ENCODE assay signal across 21 cellular contexts in the genomic region with DNA sequence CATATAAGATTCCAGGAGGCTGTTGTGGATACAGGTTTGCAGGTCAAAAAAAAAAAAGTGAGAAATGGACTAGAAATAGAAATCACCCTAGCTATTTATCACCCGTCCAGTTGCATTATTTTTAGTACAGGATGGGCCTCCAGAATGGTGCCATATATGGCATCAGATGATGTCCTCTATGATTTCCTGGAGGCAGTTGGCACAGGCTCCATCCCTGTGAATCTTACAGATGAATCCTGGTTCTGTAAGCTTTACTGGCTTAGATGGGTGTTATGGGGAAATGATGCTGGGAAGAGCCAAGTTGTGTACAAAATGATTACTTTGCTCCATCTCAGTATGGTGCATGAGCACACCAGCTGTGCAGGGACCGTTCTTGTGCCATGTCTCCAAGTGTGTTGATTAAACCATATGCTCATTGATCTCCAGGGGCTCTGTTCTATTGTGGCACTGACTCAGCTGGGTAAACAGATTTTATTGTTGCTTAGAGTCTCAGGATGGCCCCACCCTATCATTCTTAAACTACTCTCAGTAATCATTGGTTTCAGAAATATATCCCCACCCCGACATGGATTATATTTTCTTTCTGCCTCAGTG.
A peak's percentile ranks its signal among the peaks of the same experiment; 100 is the strongest.
DNase-seq lines count a peak whose midpoint lies in the region; ATAC-seq, FAIRE-seq and TF ChIP-seq lines count a peak whose summit lies in the region.
"Had no signal": no experiment of that assay in that cellular context is flagged by ENCODE, and none has a peak within 500 bp of the region (broad histone marks: within the 10 kb centered on the region; RNA-seq: fewer than 3 reads in every experiment).

No MANE protein-coding gene starts in this region.

- DNase-seq in NCI-H2227 (lab: John Stamatoyannopoulos, UW; ENCODE audit: unreplicated experiment), result peak; percentile 8
- DNase-seq in NCI-H2227 treated with DMSO at 0.1 percent for 48 hours (lab: John Stamatoyannopoulos, UW), result no peak
- peak; percentile 65 for DNase-seq in NCI-H1694 (lab: John Stamatoyannopoulos, UW)
- peak; percentile 23 for DNase-seq in WERI-Rb-1
- peak; percentile 68 for DNase-seq in small intestine
- no peak for DNase-seq in T-cell
- no peak for DNase-seq in AG08395 (ENCODE audit: low spot score)
- DNase-seq: activated gamma-delta T cell treated with Interleukin-2 at 50 U/mL for 16 hours; amniotic stem cell; DMS79; erythroblast; stimulated activated CD4-positive, alpha-beta T cell treated with anti-CD3 and anti-CD28 coated beads, Interleukin-2, amount 100 ng/mL, for 48 hours; stimulated activated naive CD8-positive, alpha-beta T cell treated with anti-CD3 and anti-CD28 coated beads, Interleukin-15, amount 100 ng/mL, for 72 hours; upper lobe of right lung had no signal

- no peaks in the 10 kb centered on the region for H3K4me1 ChIP-seq in small intestine (ENCODE audit: control insufficient read depth in 2 of 2, insufficient read depth in 1 of 2, low read depth in 1 of 2, low read length in 1 of 2)
- H3K4me1 ChIP-seq: gastroesophageal sphincter, upper lobe of right lung had no signal

- H3K36me3 ChIP-seq in WERI-Rb-1, result no peaks in the 10 kb centered on the region
- no peaks in the 10 kb centered on the region for H3K36me3 ChIP-seq in small intestine (ENCODE audit: control insufficient read depth in 2 of 2, insufficient read depth in 2 of 2, low read length in 2 of 2)
- H3K36me3 ChIP-seq: gastroesophageal sphincter, upper lobe of right lung had no signal

- H3K27ac Mint-ChIP-seq in T-cell, result no peak overlapping the region
- H3K27ac Mint-ChIP-seq: stimulated activated naive CD8-positive, alpha-beta T cell treated with anti-CD3 and anti-CD28 coated beads, Interleukin-15, amount 100 ng/mL, for 72 hours had no signal

- no peaks in the 10 kb centered on the region for H3K36me3 Mint-ChIP-seq in T-cell

- no peak for FAIRE-seq in small intestine (lab: Jason Lieb, UNC)
- FAIRE-seq: HepG2 had no signal

- no peaks in the 10 kb centered on the region for H3K9me3 ChIP-seq in WERI-Rb-1 (ENCODE audit: severe bottlenecking)
- no peaks in the 10 kb centered on the region for H3K9me3 ChIP-seq in small intestine (ENCODE audit: control insufficient read depth, low read depth)
- H3K9me3 ChIP-seq: gastroesophageal sphincter, upper lobe of right lung had no signal

- H3K4me3 Mint-ChIP-seq in T-cell, result no peak overlapping the region
- H3K4me3 Mint-ChIP-seq: stimulated activated naive CD8-positive, alpha-beta T cell treated with anti-CD3 and anti-CD28 coated beads, Interleukin-15, amount 100 ng/mL, for 72 hours had no signal

- 32 to 55% (median 48%) methylated on average over 3 of the region's 3 CpGs for WGBS in small intestine, 3 donors

- no peaks in the 10 kb centered on the region for H3K27me3 ChIP-seq in WERI-Rb-1 (ENCODE audit: insufficient read depth, low read depth, severe bottlenecking)
- H3K27me3 ChIP-seq in small intestine (ENCODE audit: control insufficient read depth in 2 of 2, insufficient read depth in 2 of 2, low read length in 2 of 2), result no peaks in the 10 kb centered on the region
- H3K27me3 ChIP-seq: gastroesophageal sphincter, upper lobe of right lung had no signal

- no peak for TF ChIP-seq CTCF in WERI-Rb-1 (IDR thresholded peaks at IDR 0.05; ENCODE audit: low read depth, low read length)

- POLR2A ChIA-PET in T-cell (lab: Charles Lee), result no interaction called here

- H3K9me3 Mint-ChIP-seq in T-cell, result peaks cover 0 to 20% (median 0%) of the 10 kb centered on the region in 3 donors

- CTCF ChIA-PET in T-cell (lab: Charles Lee), result no interaction called here

- ATAC-seq in GM19395 (IDR thresholded peaks at IDR 0.05; ENCODE audit: unreplicated experiment), result no peak
- no peak for ATAC-seq in T-cell (replicated peaks in 1 of 4)
- ATAC-seq: gastroesophageal sphincter; HCT116; HepG2; stimulated activated naive CD8-positive, alpha-beta T cell treated with anti-CD3 and anti-CD28 coated beads, Interleukin-15, amount 100 ng/mL, for 72 hours; upper lobe of right lung had no signal

- H3K27ac ChIP-seq in WERI-Rb-1, result no peak overlapping the region
- no peak overlapping the region for H3K27ac ChIP-seq in small intestine (ENCODE audit: low read depth in 1 of 2, low read length in 1 of 2)
- H3K27ac ChIP-seq: C4-2B, gastroesophageal sphincter, RWPE1, skin epidermis, upper lobe of right lung had no signal

- H3K27me3 Mint-ChIP-seq in T-cell, result no peaks in the 10 kb centered on the region
- H3K27me3 Mint-ChIP-seq: stimulated activated naive CD8-positive, alpha-beta T cell treated with anti-CD3 and anti-CD28 coated beads, Interleukin-15, amount 100 ng/mL, for 72 hours had no signal

- H3K4me1 Mint-ChIP-seq in T-cell, result no peaks in the 10 kb centered on the region
- H3K4me1 Mint-ChIP-seq: stimulated activated naive CD8-positive, alpha-beta T cell treated with anti-CD3 and anti-CD28 coated beads, Interleukin-15, amount 100 ng/mL, for 72 hours had no signal

- H3K4me3 ChIP-seq in WERI-Rb-1 (ENCODE audit: low read depth, low read length), result no peak overlapping the region
- H3K4me3 ChIP-seq in small intestine (ENCODE audit: low read depth in 1 of 2, low read length in 2 of 2), result no peak overlapping the region
- H3K4me3 ChIP-seq: gastroesophageal sphincter, skin epidermis, upper lobe of right lung had no signal

Comparison
In these comparisons a context has a peak if more than half of its experiments do, and no peak if none do; other contexts are left out.
1. DNase-seq: peak in NCI-H2227 (single experiment), NCI-H1694 (single experiment), WERI-Rb-1 (single experiment) and small intestine (single experiment); none in NCI-H2227 treated with DMSO at 0.1 percent for 48 hours (single experiment), T-cell (0 of 34) and AG08395 (single experiment).